Comparison of ENCODE assay signal across 8 cellular contexts in the genomic region with DNA sequence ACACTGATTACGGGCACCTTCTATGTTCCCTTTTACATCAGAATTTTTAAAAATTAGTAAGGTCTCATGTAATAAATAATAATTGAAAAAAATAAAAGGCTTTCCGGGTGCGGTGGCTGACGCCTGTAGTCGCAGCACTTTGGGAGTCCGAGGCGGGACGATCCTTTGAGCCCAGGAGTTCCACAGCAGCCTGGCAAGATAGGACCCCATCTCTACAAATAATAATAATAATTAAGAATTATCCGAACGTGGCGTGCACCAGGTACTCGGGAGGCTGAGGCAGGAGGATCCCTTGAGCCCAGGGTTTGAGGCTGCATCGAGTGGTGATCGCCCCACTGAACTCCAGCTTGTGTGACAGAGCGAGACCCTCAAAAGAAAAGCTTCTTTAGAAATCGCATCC. TPM values are rescaled to one million over a fixed set of nuclear protein-coding genes. Genes with fewer than 3 reads are reported as not detected.
DNase-seq lines count a peak whose midpoint lies in the region; ATAC-seq and TF ChIP-seq lines count a peak whose summit lies in the region.

No MANE protein-coding gene starts in this region.

- no peaks in the 10 kb centered on the region for H3K27me3 Mint-ChIP-seq in GM23338 (ENCODE audit: insufficient read depth, low read depth, poor library complexity)

- no peaks in the 10 kb centered on the region for H3K27me3 ChIP-seq in GM23338 (ENCODE audit: insufficient read depth)
- no peaks in the 10 kb centered on the region for H3K27me3 ChIP-seq in gastroesophageal sphincter

- no peak for ATAC-seq in GM23338
- ATAC-seq in gastroesophageal sphincter: no peak
- ATAC-seq in GM19467 (IDR thresholded peaks at IDR 0.05; ENCODE audit: unreplicated experiment): no peak
- ATAC-seq in HG02884 (IDR thresholded peaks at IDR 0.05; ENCODE audit: unreplicated experiment): no peak
- no peak for ATAC-seq in GM21423 (IDR thresholded peaks at IDR 0.05; ENCODE audit: unreplicated experiment)

- peak overlapping the region; percentile 97 for H3K4me3 Mint-ChIP-seq in GM23338

- H3K4me1 ChIP-seq in GM23338 (ENCODE audit: insufficient read depth) (no peaks in the 10 kb centered on the region), gastroesophageal sphincter (peaks cover 3 to 49% (median 5%) of the 10 kb centered on the region in 3 donors)

- no peak for DNase-seq in GM23338 (ENCODE audit: low spot score)
- DNase-seq in skeletal muscle cell (ENCODE audit: low read depth): no peak
- DNase-seq in ecto neural progenitor cell (ENCODE audit: low spot score): no peak

- no peaks in the 10 kb centered on the region for H3K36me3 Mint-ChIP-seq in GM23338 (ENCODE audit: low read depth)

- H3K9me3 ChIP-seq in gastroesophageal sphincter: no peaks in the 10 kb centered on the region

- H3K9me3 Mint-ChIP-seq in GM23338: no peaks in the 10 kb centered on the region

- H3K4me2 ChIP-seq in GM23338: peak overlapping the region; percentile 90

- H3K9me2 ChIP-seq in GM23338 (ENCODE audit: insufficient read depth): no peaks in the 10 kb centered on the region

- H3F3A ChIP-seq in GM23338 (replicated peaks; ENCODE audit: low read depth): peaks cover 4% of the 10 kb centered on the region; the same call in 1 of the 2 replicates

- TF ChIP-seq EP300 in gastroesophageal sphincter (IDR thresholded peaks at IDR 0.05): no peak

- peak overlapping the region; percentile 94; the same call in 1 of the 2 replicates for H3K27ac Mint-ChIP-seq in GM23338

- no peaks in the 10 kb centered on the region for H3K36me3 ChIP-seq in GM23338 (ENCODE audit: insufficient read depth)
- peaks cover 0 to 2% of the 10 kb centered on the region in 2 donors for H3K36me3 ChIP-seq in gastroesophageal sphincter

- no peak for TF ChIP-seq POLR2A in gastroesophageal sphincter (IDR thresholded peaks at IDR 0.05)

- H3K4me1 Mint-ChIP-seq in GM23338: peaks cover 8% of the 10 kb centered on the region

- H3K79me2 ChIP-seq in GM23338 (replicated peaks; ENCODE audit: insufficient read depth): peaks cover 28% of the 10 kb centered on the region

- H3K27ac ChIP-seq in GM23338 (ENCODE audit: low read depth) (peak overlapping the region; percentile 93), gastroesophageal sphincter (peak overlapping the region in 3 of 4 donors; percentile 86 to 89 (median 87))

- no peak for TF ChIP-seq CTCF in GM23338 (conservative IDR thresholded peaks at IDR 0.05; ENCODE audit: low read depth in 2 of 2)
- no peak for TF ChIP-seq CTCF in WI38 (IDR thresholded peaks at IDR 0.05; ENCODE audit: low read depth, low read length)
- TF ChIP-seq CTCF in gastroesophageal sphincter (IDR thresholded peaks at IDR 0.05): no peak

- H3K4me3 ChIP-seq in GM23338 (peak overlapping the region; percentile 92), WI38 (ENCODE audit: low read depth, low read length) (peak overlapping the region; percentile 47), gastroesophageal sphincter (peak overlapping the region; percentile 67 to 82), skeletal muscle cell (ENCODE audit: low read depth, low read length) (peak overlapping the region; percentile 42)

- WGBS in gastroesophageal sphincter (ENCODE audit: low coverage in 1 of 2), 2 donors: 88 to 95% methylated on average over 8 to 16 of the region's 16 CpGs

- peak overlapping the region; percentile 98; the same call in 1 of the 2 replicates for H2AFZ ChIP-seq in GM23338

- no peaks in the 10 kb centered on the region for H4K20me1 ChIP-seq in GM23338 (replicated peaks; ENCODE audit: insufficient read depth)

TF ChIP-seq in GM23338, 12 proteins besides CTCF, POLR2A, EP300 and RAD21 (continues in another document):
- TF ChIP-seq EZH2 (IDR thresholded peaks at IDR 0.05; ENCODE audit: low read depth, unreplicated experiment): no peak
- no peak for TF ChIP-seq POLR2AphosphoS5 (IDR thresholded peaks at IDR 0.05; ENCODE audit: low read depth)
- TF ChIP-seq ZNF331 (CRISPR knock-in tag; IDR thresholded peaks at IDR 0.05; ENCODE audit: low read depth): no peak
- TF ChIP-seq JUNB (IDR thresholded peaks at IDR 0.05; ENCODE audit: unreplicated experiment): no peak
- no peak for TF ChIP-seq EZH2phosphoT487 (IDR thresholded peaks at IDR 0.05; ENCODE audit: unreplicated experiment)
- no peak for TF ChIP-seq NANOG (IDR thresholded peaks at IDR 0.05; ENCODE audit: borderline replicate concordance)
- no peak for TF ChIP-seq ETS1 (IDR thresholded peaks at IDR 0.05)
- no peak for TF ChIP-seq STAT1 (IDR thresholded peaks at IDR 0.05; ENCODE audit: unreplicated experiment)
- TF ChIP-seq, protein P1, sequence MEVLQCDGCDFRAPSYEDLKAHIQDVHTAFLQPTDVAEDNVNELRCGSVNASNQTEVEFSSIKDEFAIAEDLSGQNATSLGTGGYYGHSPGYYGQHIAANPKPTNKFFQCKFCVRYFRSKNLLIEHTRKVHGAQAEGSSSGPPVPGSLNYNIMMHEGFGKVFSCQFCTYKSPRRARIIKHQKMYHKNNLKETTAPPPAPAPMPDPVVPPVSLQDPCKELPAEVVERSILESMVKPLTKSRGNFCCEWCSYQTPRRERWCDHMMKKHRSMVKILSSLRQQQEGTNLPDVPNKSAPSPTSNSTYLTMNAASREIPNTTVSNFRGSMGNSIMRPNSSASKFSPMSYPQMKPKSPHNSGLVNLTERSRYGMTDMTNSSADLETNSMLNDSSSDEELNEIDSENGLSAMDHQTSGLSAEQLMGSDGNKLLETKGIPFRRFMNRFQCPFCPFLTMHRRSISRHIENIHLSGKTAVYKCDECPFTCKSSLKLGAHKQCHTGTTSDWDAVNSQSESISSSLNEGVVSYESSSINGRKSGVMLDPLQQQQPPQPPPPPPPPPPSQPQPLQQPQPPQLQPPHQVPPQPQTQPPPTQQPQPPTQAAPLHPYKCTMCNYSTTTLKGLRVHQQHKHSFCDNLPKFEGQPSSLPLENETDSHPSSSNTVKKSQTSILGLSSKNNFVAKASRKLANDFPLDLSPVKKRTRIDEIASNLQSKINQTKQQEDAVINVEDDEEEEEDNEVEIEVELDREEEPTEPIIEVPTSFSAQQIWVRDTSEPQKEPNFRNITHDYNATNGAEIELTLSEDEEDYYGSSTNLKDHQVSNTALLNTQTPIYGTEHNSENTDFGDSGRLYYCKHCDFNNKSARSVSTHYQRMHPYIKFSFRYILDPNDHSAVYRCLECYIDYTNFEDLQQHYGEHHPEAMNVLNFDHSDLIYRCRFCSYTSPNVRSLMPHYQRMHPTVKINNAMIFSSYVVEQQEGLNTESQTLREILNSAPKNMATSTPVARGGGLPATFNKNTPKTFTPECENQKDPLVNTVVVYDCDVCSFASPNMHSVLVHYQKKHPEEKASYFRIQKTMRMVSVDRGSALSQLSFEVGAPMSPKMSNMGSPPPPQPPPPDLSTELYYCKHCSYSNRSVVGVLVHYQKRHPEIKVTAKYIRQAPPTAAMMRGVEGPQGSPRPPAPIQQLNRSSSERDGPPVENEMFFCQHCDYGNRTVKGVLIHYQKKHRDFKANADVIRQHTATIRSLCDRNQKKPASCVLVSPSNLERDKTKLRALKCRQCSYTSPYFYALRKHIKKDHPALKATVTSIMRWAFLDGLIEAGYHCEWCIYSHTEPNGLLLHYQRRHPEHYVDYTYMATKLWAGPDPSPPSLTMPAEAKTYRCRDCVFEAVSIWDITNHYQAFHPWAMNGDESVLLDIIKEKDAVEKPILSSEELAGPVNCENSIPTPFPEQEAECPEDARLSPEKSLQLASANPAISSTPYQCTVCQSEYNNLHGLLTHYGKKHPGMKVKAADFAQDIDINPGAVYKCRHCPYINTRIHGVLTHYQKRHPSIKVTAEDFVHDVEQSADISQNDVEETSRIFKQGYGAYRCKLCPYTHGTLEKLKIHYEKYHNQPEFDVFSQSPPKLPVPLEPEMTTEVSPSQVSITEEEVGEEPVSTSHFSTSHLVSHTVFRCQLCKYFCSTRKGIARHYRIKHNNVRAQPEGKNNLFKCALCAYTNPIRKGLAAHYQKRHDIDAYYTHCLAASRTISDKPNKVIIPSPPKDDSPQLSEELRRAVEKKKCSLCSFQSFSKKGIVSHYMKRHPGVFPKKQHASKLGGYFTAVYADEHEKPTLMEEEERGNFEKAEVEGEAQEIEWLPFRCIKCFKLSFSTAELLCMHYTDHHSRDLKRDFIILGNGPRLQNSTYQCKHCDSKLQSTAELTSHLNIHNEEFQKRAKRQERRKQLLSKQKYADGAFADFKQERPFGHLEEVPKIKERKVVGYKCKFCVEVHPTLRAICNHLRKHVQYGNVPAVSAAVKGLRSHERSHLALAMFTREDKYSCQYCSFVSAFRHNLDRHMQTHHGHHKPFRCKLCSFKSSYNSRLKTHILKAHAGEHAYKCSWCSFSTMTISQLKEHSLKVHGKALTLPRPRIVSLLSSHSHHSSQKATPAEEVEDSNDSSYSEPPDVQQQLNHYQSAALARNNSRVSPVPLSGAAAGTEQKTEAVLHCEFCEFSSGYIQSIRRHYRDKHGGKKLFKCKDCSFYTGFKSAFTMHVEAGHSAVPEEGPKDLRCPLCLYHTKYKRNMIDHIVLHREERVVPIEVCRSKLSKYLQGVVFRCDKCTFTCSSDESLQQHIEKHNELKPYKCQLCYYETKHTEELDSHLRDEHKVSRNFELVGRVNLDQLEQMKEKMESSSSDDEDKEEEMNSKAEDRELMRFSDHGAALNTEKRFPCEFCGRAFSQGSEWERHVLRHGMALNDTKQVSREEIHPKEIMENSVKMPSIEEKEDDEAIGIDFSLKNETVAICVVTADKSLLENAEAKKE (CRISPR knock-in tag; IDR thresholded peaks at IDR 0.05): no peak
- no peak for TF ChIP-seq ZNF114 (CRISPR knock-in tag; IDR thresholded peaks at IDR 0.05)

RNA-seq across cellular contexts. Expression of gene LAMTOR3, which starts 0.8 kb away (rescaled TPM):
- total RNA-seq in GM23338 (2014; rRNA removed; shearing (Covaris generic)): 36.7 and 40.8 TPM in 2 replicates
- polyA plus RNA-seq in GM23338 (2016; fragmentation: Nextera tagmentation; extraction: Ambion mirVana): 60.7 and 64.5 TPM in 2 replicates
- 10 to 100 TPM; 34.5 to 64.8 (median 53.1) TPM for total RNA-seq in gastroesophageal sphincter

RNA-seq across cellular contexts. Expression of gene DNAJB14, which starts 51.4 kb away (rescaled TPM):
- total RNA-seq in GM23338 (2014; rRNA removed; shearing (Covaris generic)): 24.9 and 26.7 TPM in 2 replicates
- 27.3 and 29.3 TPM in 2 replicates for polyA plus RNA-seq in GM23338 (2016; fragmentation: Nextera tagmentation; extraction: Ambion mirVana)
- 100 to 1,000 TPM in 1 of 4 donors, 10 to 100 TPM in 3; 37.3 to 116 (median 44.2) TPM for total RNA-seq in gastroesophageal sphincter

RNA-seq across cellular contexts. Expression of gene H2AZ1, which starts 55.1 kb away (rescaled TPM):
- total RNA-seq in GM23338 (2014; rRNA removed; shearing (Covaris generic)): 585 and 802 TPM in 2 replicates
- 1,933 and 1,942 TPM in 2 replicates for polyA plus RNA-seq in GM23338 (2016; fragmentation: Nextera tagmentation; extraction: Ambion mirVana)
- total RNA-seq in gastroesophageal sphincter: 100 to 1,000 TPM; 193 to 364 (median 279) TPM

Comparison
In these comparisons a context has a peak if more than half of its experiments do, and no peak if none do; other contexts are left out.
1. H3K4me3 ChIP-seq: peak in every context shown above with its lines; median percentile 92 in GM23338; 74 in gastroesophageal sphincter; 47 in WI38; 42 in skeletal muscle cell.